Comparison of ENCODE assay signal across 8 cellular contexts in the genomic region with DNA sequence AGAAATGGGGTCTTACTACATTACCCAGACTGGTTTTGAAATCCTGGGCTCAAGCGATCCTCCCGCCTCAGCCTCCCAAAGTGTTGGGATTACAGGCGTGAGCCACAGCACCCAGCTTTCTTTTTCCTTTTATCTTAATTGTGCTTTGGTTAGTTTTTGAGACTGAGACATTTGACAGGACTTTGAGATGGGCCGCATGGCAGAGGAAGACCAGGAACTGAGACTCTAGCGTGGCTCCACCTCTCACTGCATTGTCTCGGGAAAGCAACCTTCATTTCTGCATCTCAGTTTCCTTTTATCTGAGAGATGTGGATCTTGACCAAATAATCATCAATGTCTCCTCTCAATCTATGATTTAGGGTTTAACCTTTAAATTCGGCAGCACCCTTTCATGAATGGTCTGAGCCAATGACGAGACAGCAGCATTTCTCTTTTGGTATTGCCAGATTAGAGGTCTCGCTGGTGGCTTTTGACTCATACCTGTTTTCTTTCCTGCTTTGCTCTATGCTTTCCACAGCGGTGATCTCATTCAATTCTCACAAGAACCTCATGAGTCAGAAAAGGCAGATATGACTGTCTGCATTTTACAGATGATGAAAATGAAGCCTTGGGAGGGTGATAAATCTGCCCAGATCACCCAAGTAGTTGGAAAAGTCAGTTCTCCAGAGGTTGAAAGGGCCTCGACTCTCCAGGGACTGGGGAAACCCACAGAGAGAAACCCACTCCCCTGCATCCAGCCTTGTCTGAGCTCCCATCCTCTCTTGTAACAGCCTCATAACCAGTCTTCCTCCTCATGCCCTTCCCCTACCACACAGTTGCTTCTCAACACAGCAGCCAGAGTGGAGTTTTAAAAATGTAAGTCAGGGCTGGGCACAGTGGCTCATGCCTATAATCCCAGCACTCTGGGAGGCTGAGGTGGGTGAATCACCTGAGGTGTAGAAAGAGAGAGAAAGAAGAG.
A peak's percentile ranks its signal among the peaks of the same experiment; 100 is the strongest.
DNase-seq lines count a peak whose midpoint lies in the region; ATAC-seq, FAIRE-seq and TF ChIP-seq lines count a peak whose summit lies in the region.

No MANE protein-coding gene starts in this region.

- H3K36me3 ChIP-seq in gastroesophageal sphincter, result no peaks in the 10 kb centered on the region

- H3K36me3 Mint-ChIP-seq in stimulated activated memory B cell treated with anti-CD40 and anti-IgM and Interleukin-4, amounts not matched to agents 10 μg/mL and 1 μg/mL and 100 μg/mL, for 72 hours, result no peaks in the 10 kb centered on the region

- 57 to 62% methylated on average over 10 of the region's 11 CpGs for WGBS in gastroesophageal sphincter (ENCODE audit: low coverage in 1 of 2), 2 donors

- DNase-seq in GM12865 (ENCODE audit: low read depth) (peak; percentile 86), HCEC 1CT (peak; percentile 69), RCC 7860 (ENCODE audit: low spot score) (peak; percentile 62), cardiac fibroblast (ENCODE audit: low read depth in 2 of 2) (peak; percentile 27 to 92), NAMALWA (ENCODE audit: low spot score) (no peak), iPS-NIHi7 (ENCODE audit: extremely low spot score) (no peak)

- H3K27ac ChIP-seq in gastroesophageal sphincter, result no peak overlapping the region

- TF ChIP-seq POLR2A in gastroesophageal sphincter (IDR thresholded peaks at IDR 0.05), result no peak

- no peaks in the 10 kb centered on the region for H3K4me1 ChIP-seq in gastroesophageal sphincter

- no peaks in the 10 kb centered on the region for H3K27me3 Mint-ChIP-seq in stimulated activated memory B cell treated with anti-CD40 and anti-IgM and Interleukin-4, amounts not matched to agents 10 μg/mL and 1 μg/mL and 100 μg/mL, for 72 hours

- TF ChIP-seq CTCF in GM12865 (IDR thresholded peaks at IDR 0.05; ENCODE audit: insufficient read depth, low read depth, low read length, missing control alignments) (no peak), cardiac fibroblast (IDR thresholded peaks at IDR 0.05; ENCODE audit: low read depth, low read length) (no peak), gastroesophageal sphincter (IDR thresholded peaks at IDR 0.05) (no peak)

- no peaks in the 10 kb centered on the region for H3K9me3 Mint-ChIP-seq in stimulated activated memory B cell treated with anti-CD40 and anti-IgM and Interleukin-4, amounts not matched to agents 10 μg/mL and 1 μg/mL and 100 μg/mL, for 72 hours

- peak; percentile 39 for FAIRE-seq in RCC 7860 (lab: Jason Lieb, UNC)

- peaks cover 11% of the 10 kb centered on the region for H3K4me1 Mint-ChIP-seq in stimulated activated memory B cell treated with anti-CD40 and anti-IgM and Interleukin-4, amounts not matched to agents 10 μg/mL and 1 μg/mL and 100 μg/mL, for 72 hours

- H3K4me3 ChIP-seq in GM12865 (ENCODE audit: low read depth, low read length) (peak overlapping the region; percentile 41), cardiac fibroblast (replicated peaks in 1 of 2; ENCODE audit: low read depth in 2 of 2, low read length in 2 of 2) (no peak overlapping the region), gastroesophageal sphincter (no peak overlapping the region)

- ATAC-seq in stimulated activated memory B cell treated with anti-CD40 and anti-IgM and Interleukin-4, amounts not matched to agents 10 μg/mL and 1 μg/mL and 100 μg/mL, for 72 hours, result peak; percentile 85
- ATAC-seq in gastroesophageal sphincter, result no peak

- TF ChIP-seq EP300 in gastroesophageal sphincter (IDR thresholded peaks at IDR 0.05), result no peak

- peak overlapping the region; percentile 53 for H3K4me3 Mint-ChIP-seq in stimulated activated memory B cell treated with anti-CD40 and anti-IgM and Interleukin-4, amounts not matched to agents 10 μg/mL and 1 μg/mL and 100 μg/mL, for 72 hours

- peaks cover 22% of the 10 kb centered on the region for H3K27me3 ChIP-seq in gastroesophageal sphincter

- H3K9me3 ChIP-seq in gastroesophageal sphincter, result no peaks in the 10 kb centered on the region

- H3K27ac Mint-ChIP-seq in stimulated activated memory B cell treated with anti-CD40 and anti-IgM and Interleukin-4, amounts not matched to agents 10 μg/mL and 1 μg/mL and 100 μg/mL, for 72 hours, result peak overlapping the region; percentile 78

Comparison
In these comparisons a context has a peak if more than half of its experiments do, and no peak if none do; other contexts are left out.
1. DNase-seq: peak in GM12865 (single experiment), HCEC 1CT (single experiment), RCC 7860 (single experiment) and cardiac fibroblast (2 of 2); none in NAMALWA (single experiment) and iPS-NIHi7 (single experiment).